Comparison of ENCODE assay signal across 12 cellular contexts in the genomic region with DNA sequence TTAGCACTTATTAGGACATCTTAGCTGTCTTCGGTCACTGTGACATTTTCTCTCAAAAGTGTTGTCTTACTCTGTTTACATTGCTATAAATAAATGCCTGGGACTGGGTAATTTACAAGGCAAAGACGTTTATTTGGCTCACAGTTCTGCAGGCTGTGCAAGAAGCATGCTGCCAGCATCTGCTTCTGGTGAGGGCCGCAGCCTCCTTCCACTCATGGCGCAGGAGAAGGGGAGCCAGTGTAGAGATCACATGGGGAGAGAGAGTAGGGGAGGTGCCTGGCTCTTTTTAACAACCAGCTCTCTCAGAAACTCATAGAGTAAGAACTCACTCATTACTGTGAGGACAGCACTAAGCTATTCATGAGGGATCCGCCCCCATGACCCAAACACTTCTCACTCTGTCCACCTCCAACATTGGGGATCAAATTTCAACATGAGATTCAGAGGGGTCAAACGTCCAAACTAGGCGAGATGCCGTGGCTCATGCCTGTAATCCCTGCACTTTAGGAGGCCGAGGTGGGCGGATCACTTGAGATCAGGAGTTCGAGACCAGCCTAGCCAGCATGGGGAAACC. TPM values are rescaled to one million over a fixed set of nuclear protein-coding genes. Genes with fewer than 3 reads are reported as not detected.
DNase-seq lines count a peak whose midpoint lies in the region; ATAC-seq and TF ChIP-seq lines count a peak whose summit lies in the region.
"Had no signal": no experiment of that assay in that cellular context is flagged by ENCODE, and none has a peak within 500 bp of the region (broad histone marks: within the 10 kb centered on the region; RNA-seq: fewer than 3 reads in every experiment).

No MANE protein-coding gene starts in this region.

- no peaks in the 10 kb centered on the region for H3K36me3 Mint-ChIP-seq in activated T-helper 17 cell treated with anti-CD3 and anti-CD28 coated beads, Interleukin-2, amount 50 U/mL, for 72 hours (ENCODE audit: low read depth)

- H3K27ac ChIP-seq in cardiac muscle cell = peak overlapping the region; percentile 61

- no peaks in the 10 kb centered on the region for H3K27me3 ChIP-seq in cardiac muscle cell

- H3K27me3 Mint-ChIP-seq in activated T-helper 17 cell treated with anti-CD3 and anti-CD28 coated beads, Interleukin-2, amount 50 U/mL, for 72 hours = peaks cover 6% of the 10 kb centered on the region

- H3K9me3 Mint-ChIP-seq in activated T-helper 17 cell treated with anti-CD3 and anti-CD28 coated beads, Interleukin-2, amount 50 U/mL, for 72 hours = no peaks in the 10 kb centered on the region

- TF ChIP-seq CTCF in cardiac muscle cell (IDR thresholded peaks at IDR 0.05; ENCODE audit: low read depth, low read length) (no peak), omental fat pad (IDR thresholded peaks at IDR 0.05) (no peak), GM20000 (IDR thresholded peaks at IDR 0.05; ENCODE audit: extremely low read depth, missing control alignments) (no peak)

- peaks cover 2% of the 10 kb centered on the region for H3K4me1 ChIP-seq in cardiac muscle cell (ENCODE audit: low read depth)

- H3K27ac Mint-ChIP-seq in activated T-helper 17 cell treated with anti-CD3 and anti-CD28 coated beads, Interleukin-2, amount 50 U/mL, for 72 hours = no peak overlapping the region

- peak; percentile 11 for DNase-seq in ELR (ENCODE audit: low read depth)
- DNase-seq in SHP77 (lab: John Stamatoyannopoulos, UW) = peak; percentile 24 to 53
- DNase-seq in cardiac muscle cell (ENCODE audit: low read depth in 1 of 2, low spot score in 1 of 2) = peak; percentile 9 to 12
- no peak for DNase-seq in omental fat pad (ENCODE audit: low spot score)
- DNase-seq in GM20000 (ENCODE audit: low spot score) = no peak
- no peak for DNase-seq in GOT3 (lab: John Stamatoyannopoulos, UW)
- DNase-seq in hippocampal formation (lab: John Stamatoyannopoulos, UW) = no peak
- DNase-seq: activated CD4-positive, alpha-beta T cell treated with anti-CD3 and anti-CD28 coated beads, Interleukin-2, amount 50 U/mL, for 48 hours; activated gamma-delta T cell; stimulated activated naive CD8-positive, alpha-beta T cell treated with anti-CD3 and anti-CD28 coated beads, Interleukin-15, Interleukin-2, amounts not matched to agents 100 U/mL and 50 U/mL, for 24 hours; T-helper 2 cell had no signal

- no peak overlapping the region for H3K4me3 ChIP-seq in cardiac muscle cell

- no peaks in the 10 kb centered on the region for H3K9me3 ChIP-seq in cardiac muscle cell (ENCODE audit: low read depth)

- peaks cover 4% of the 10 kb centered on the region for H3K4me1 Mint-ChIP-seq in activated T-helper 17 cell treated with anti-CD3 and anti-CD28 coated beads, Interleukin-2, amount 50 U/mL, for 72 hours

- peak; percentile 37 for ATAC-seq in omental fat pad (ENCODE audit: low FRiP score)
- no peak for ATAC-seq in activated T-helper 17 cell treated with anti-CD3 and anti-CD28 coated beads, Interleukin-2, amount 50 U/mL, for 72 hours (replicated peaks)
- ATAC-seq: stimulated activated naive CD8-positive, alpha-beta T cell treated with anti-CD3 and anti-CD28 coated beads, Interleukin-15, Interleukin-2, amounts not matched to agents 100 U/mL and 50 U/mL, for 24 hours had no signal

- no peak overlapping the region for H3K4me3 Mint-ChIP-seq in activated T-helper 17 cell treated with anti-CD3 and anti-CD28 coated beads, Interleukin-2, amount 50 U/mL, for 72 hours

- no peaks in the 10 kb centered on the region for H3K36me3 ChIP-seq in cardiac muscle cell

RNA-seq across cellular contexts. Expression of a gene that starts 43.5 kb away (rescaled TPM):
- total RNA-seq in cardiac muscle cell (11.5 and 18.5 TPM in 2 replicates), omental fat pad (10 to 100 TPM in 2 of 4 donors, 1 to 10 TPM in 2; 3.1 to 21.6 (median 8.7) TPM)
- 7.7 and 11.6 TPM in 2 replicates for polyA plus RNA-seq in cardiac muscle cell
- 1 to 10 TPM; 5.7 to 6.8 TPM for total RNA-seq in activated T-helper 17 cell treated with anti-CD3 and anti-CD28 coated beads, Interleukin-2, amount 50 U/mL, for 72 hours

RNA-seq across cellular contexts. Expression of a gene that starts 50.8 kb away (rescaled TPM):
- total RNA-seq in cardiac muscle cell (52.6 and 54.8 TPM in 2 replicates), omental fat pad (10 to 100 TPM; 13.0 to 18.4 (median 13.9) TPM)
- polyA plus RNA-seq in cardiac muscle cell = 58.8 and 77.6 TPM in 2 replicates
- total RNA-seq in activated T-helper 17 cell treated with anti-CD3 and anti-CD28 coated beads, Interleukin-2, amount 50 U/mL, for 72 hours = 10 to 100 TPM; 49.9 to 66.7 TPM

Comparison
In these comparisons a context has a peak if more than half of its experiments do, and no peak if none do; other contexts are left out.
1. DNase-seq: peak in ELR (single experiment), SHP77 (2 of 2) and cardiac muscle cell (2 of 2); none in omental fat pad (single experiment), GM20000 (single experiment), GOT3 (single experiment) and hippocampal formation (0 of 2).